1 cellular context compared by ENCODE assay signal in the genomic region with DNA sequence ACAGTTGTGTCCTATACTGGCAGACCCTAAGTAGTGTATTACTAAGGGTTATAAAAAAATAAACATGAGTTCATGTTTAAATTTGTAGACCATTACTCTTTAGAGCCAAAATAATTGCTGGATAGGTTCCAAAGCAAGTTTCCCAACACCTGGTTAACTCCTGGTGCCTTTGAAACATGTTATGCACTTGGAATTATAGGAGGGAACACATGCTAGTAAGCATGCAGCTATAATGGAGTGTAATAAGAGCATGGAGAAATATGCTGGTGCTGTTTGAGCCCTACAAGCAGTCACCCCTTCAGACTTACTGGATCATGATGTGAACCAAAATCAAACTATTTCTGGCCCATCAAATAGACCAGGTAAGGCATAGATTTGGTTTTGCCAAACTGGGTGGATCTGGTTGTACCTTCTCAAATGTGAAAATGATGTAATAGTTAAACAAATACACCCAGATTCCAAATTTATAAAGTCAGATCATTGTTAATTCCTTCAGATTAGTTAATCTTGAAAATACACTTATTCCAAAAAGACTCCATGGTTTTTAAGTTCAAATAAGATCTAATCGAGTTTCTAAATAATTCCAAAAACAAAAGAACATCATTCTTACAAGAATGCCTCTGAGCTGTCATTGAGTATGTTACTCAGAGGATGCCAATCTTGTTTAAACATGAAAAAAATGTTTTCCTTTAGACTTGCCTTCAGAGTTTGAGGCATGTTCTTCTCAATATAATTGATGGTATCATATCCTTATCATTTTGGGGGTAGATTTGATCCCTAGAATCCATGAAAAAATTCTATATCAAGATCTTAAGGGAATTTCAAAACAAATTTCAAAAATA.
TF ChIP-seq lines count a peak whose summit lies in the region.

No MANE protein-coding gene starts in this region.

TF ChIP-seq in A549, 52 proteins besides CTCF, POLR2A, EP300 and RAD21 (continued from another document):
- TF ChIP-seq HOXB5 (CRISPR knock-in tag; IDR thresholded peaks at IDR 0.05) (no peak), CHD2 (IDR thresholded peaks at IDR 0.05; ENCODE audit: low read length, partially characterized antibody) (no peak)
